9 cellular contexts compared by ENCODE assay signal in the genomic region with DNA sequence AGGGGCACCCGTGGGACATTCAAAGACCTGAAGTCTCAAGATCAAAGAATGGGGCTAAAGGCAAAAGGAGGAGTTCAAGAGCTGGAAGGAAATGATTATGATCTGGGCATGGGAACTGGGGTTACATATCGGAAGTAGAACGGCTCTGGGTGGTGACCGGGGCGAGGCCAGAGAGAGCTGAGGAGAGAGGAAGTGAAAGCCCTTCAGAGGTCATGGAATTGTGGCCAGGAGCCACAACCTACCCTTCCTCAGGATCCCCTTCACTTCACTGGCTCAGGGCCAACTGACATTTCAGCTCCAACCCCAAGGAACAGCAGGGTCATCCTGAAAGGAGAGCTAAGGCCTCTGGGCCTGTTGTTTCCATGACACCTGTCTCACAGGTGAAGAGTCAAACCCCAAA. TPM values are rescaled to one million over a fixed set of nuclear protein-coding genes. Genes with fewer than 3 reads are reported as not detected.
DNase-seq lines count a peak whose midpoint lies in the region; ATAC-seq, FAIRE-seq and TF ChIP-seq lines count a peak whose summit lies in the region.
"Had no signal": no experiment of that assay in that cellular context is flagged by ENCODE, and none has a peak within 500 bp of the region (broad histone marks: within the 10 kb centered on the region; RNA-seq: fewer than 3 reads in every experiment).

No MANE protein-coding gene starts in this region.

- peaks cover 8% of the 10 kb centered on the region for H3K9me3 Mint-ChIP-seq in WTC11
- H3K9me3 Mint-ChIP-seq: T-helper 1 cell treated with Interleukin-12 subunit alpha and Interleukin-12 subunit beta and Interleukin-4 antibody, amounts not matched to agents 30 μg/mL and 1 μg/mL, for 36 hours had no signal

- FAIRE-seq in kidney (lab: Jason Lieb, UNC) (no peak), small intestine (lab: Jason Lieb, UNC) (no peak)

- H3K36me3 Mint-ChIP-seq in WTC11, result no peaks in the 10 kb centered on the region

- no peaks in the 10 kb centered on the region for H3K36me3 ChIP-seq in MG63
- H3K36me3 ChIP-seq in kidney (ENCODE audit: control insufficient read depth in 1 of 2, insufficient read depth in 2 of 2, low read length in 2 of 2), result no peaks in the 10 kb centered on the region
- H3K36me3 ChIP-seq in thoracic aorta, result no peaks in the 10 kb centered on the region
- no peaks in the 10 kb centered on the region for H3K36me3 ChIP-seq in small intestine (ENCODE audit: control insufficient read depth in 2 of 2, insufficient read depth in 2 of 2, low read length in 2 of 2)

- H3K27me3 ChIP-seq in MG63 (no peaks in the 10 kb centered on the region), thoracic aorta (replicated peaks; ENCODE audit: insufficient read depth) (no peaks in the 10 kb centered on the region), small intestine (ENCODE audit: control insufficient read depth in 2 of 2, insufficient read depth in 2 of 2, low read length in 2 of 2) (no peaks in the 10 kb centered on the region)

- H3K27me3 Mint-ChIP-seq in WTC11 (ENCODE audit: low read depth), result no peaks in the 10 kb centered on the region

- TF ChIP-seq CTCF in WTC11 (IDR thresholded peaks at IDR 0.05) (no peak), kidney (IDR thresholded peaks at IDR 0.05; ENCODE audit: borderline replicate concordance, extremely low read depth, insufficient read depth) (no peak), thoracic aorta (IDR thresholded peaks at IDR 0.05) (no peak)

- intact Hi-C loops in kidney (cut with DNase I), result no loop called here

- H3K4me3 ChIP-seq in MG63 (no peak overlapping the region), kidney (ENCODE audit: low read length in 2 of 2) (no peak overlapping the region), thoracic aorta (no peak overlapping the region), small intestine (ENCODE audit: low read depth in 1 of 2, low read length in 2 of 2) (no peak overlapping the region)

- peaks cover 8% of the 10 kb centered on the region for H3K4me1 Mint-ChIP-seq in WTC11

- no peak overlapping the region for H3K9ac ChIP-seq in kidney (ENCODE audit: low read length in 2 of 2)

- H3K27ac Mint-ChIP-seq in WTC11, result no peak overlapping the region
- H3K27ac Mint-ChIP-seq: T-helper 1 cell treated with Interleukin-12 subunit alpha and Interleukin-12 subunit beta and Interleukin-4 antibody, amounts not matched to agents 30 μg/mL and 1 μg/mL, for 36 hours had no signal

- WGBS in small intestine, 3 donors, result 61 to 77% (median 74%) methylated on average over 5 of the region's 5 CpGs

- no peak overlapping the region for H3K4me3 Mint-ChIP-seq in WTC11
- H3K4me3 Mint-ChIP-seq: T-helper 1 cell treated with Interleukin-12 subunit alpha and Interleukin-12 subunit beta and Interleukin-4 antibody, amounts not matched to agents 30 μg/mL and 1 μg/mL, for 36 hours had no signal

- POLR2A ChIA-PET in WTC11 (lab: Charles Lee), result no interaction called here

- H3K27ac ChIP-seq in kidney (ENCODE audit: low read depth in 2 of 2, low read length in 2 of 2) (peak overlapping the region in 1 of 2 donors; percentile 24), thoracic aorta (peak overlapping the region; percentile 4 to 47), small intestine (ENCODE audit: low read depth in 1 of 2, low read length in 1 of 2) (peak overlapping the region in 1 of 2 donors; percentile 36)

- CTCF ChIA-PET in WTC11 (lab: Charles Lee), result interaction anchor here (1.4 to 2.8 kb wide), 4 partner anchors 14 to 56 kb away, joined by 3 to 13 read pairs (median 8); no protein-coding TSS in a partner anchor

- DNase-seq in MG63, result peak; percentile 34
- no peak for DNase-seq in WTC11 (ENCODE audit: low spot score)
- peak; percentile 60 for DNase-seq in kidney
- no peak for DNase-seq in thoracic aorta (ENCODE audit: low spot score)
- DNase-seq in small intestine, result no peak
- DNase-seq: DMS 273 treated with DMSO at 0.1 percent for 48 hours had no signal

- H3K9me3 ChIP-seq in MG63 (no peaks in the 10 kb centered on the region), kidney (ENCODE audit: control insufficient read depth in 1 of 2, low read length in 2 of 2) (no peaks in the 10 kb centered on the region), thoracic aorta (no peaks in the 10 kb centered on the region), small intestine (ENCODE audit: control insufficient read depth, low read depth) (no peaks in the 10 kb centered on the region)

- no peak for ATAC-seq in WTC11
- ATAC-seq in thoracic aorta (ENCODE audit: insufficient number of reproducible peaks, low FRiP score, low read depth), result no peak
- ATAC-seq in GM21390 (IDR thresholded peaks at IDR 0.05; ENCODE audit: unreplicated experiment), result no peak
- no peak for ATAC-seq in GM18873 (IDR thresholded peaks at IDR 0.05; ENCODE audit: low FRiP score, unreplicated experiment)

- H3K4me1 ChIP-seq in kidney (ENCODE audit: control insufficient read depth in 1 of 2, insufficient read depth in 1 of 2, low read depth in 1 of 2, low read length in 2 of 2) (no peaks in the 10 kb centered on the region), thoracic aorta (ENCODE audit: control insufficient read depth in 1 of 2, low read depth in 2 of 2) (peaks cover 9 to 21% of the 10 kb centered on the region in 2 donors), small intestine (ENCODE audit: control insufficient read depth in 2 of 2, insufficient read depth in 1 of 2, low read depth in 1 of 2, low read length in 1 of 2) (no peaks in the 10 kb centered on the region)

TF ChIP-seq in WTC11, 78 proteins besides CTCF, POLR2A, EP300 and RAD21:
- TF ChIP-seq ETV6 (CRISPR knock-in tag; IDR thresholded peaks at IDR 0.05), result 0 out of 2 replicates have a peak, but pooled peaks have one; percentile 26
- no peak for TF ChIP-seq ZNF138 (CRISPR knock-in tag; conservative IDR thresholded peaks at IDR 0.05)

RNA-seq across cellular contexts. Expression of gene GALNT16, which starts 57.8 kb away (rescaled TPM):
- 3.8 and 8.6 TPM in 2 replicates for total RNA-seq in MG63 (2014; rRNA removed; shearing (Covaris generic); ENCODE audit: low replicate concordance)
- total RNA-seq in WTC11 (2021) (3.0 to 4.5 TPM (median 3.8 TPM) in 3 replicates), kidney (13.1 TPM), thoracic aorta (10 to 100 TPM; 12.1 to 15.8 TPM)
- polyA plus RNA-seq in kidney (ENCODE audit: insufficient read depth, low read depth, low replicate concordance) (15.2 TPM), small intestine (1 to 10 TPM in 1 of 3 donors, under 1 TPM in 2; 0.45 to 2.4 (median 0.54) TPM)

Comparison
In these comparisons a context has a peak if more than half of its experiments do, and no peak if none do; other contexts are left out.
1. DNase-seq: peak in MG63 (single experiment) and kidney (single experiment); none in WTC11 (single experiment), thoracic aorta (single experiment) and small intestine (single experiment).